In genomic region chr9:88184986-88185385, GRCh38 we compare ENCODE assay signal across 18 cellular contexts. TPM values are rescaled to one million over a fixed set of nuclear protein-coding genes. Genes with fewer than 3 reads are reported as not detected.
"Had no signal": no experiment of that assay in that cellular context is flagged by ENCODE, and none has a peak within 500 bp of the region (broad histone marks: within the 10 kb centered on the region; RNA-seq: fewer than 3 reads in every experiment).

No MANE protein-coding gene starts in this region.

- ATAC-seq: sciatic nerve; stimulated activated naive CD8-positive, alpha-beta T cell treated with anti-CD3 and anti-CD28 coated beads, Interleukin-15, Interleukin-2, amounts not matched to agents 100 U/mL and 50 U/mL, for 24 hours had no signal

- H3K9me3 ChIP-seq: ovary, suprapubic skin, upper lobe of left lung had no signal

- H3K4me3 ChIP-seq: ovary, suprapubic skin, upper lobe of left lung had no signal

- H3K4me1 ChIP-seq: suprapubic skin, upper lobe of left lung had no signal

- H3K27ac ChIP-seq: ovary, suprapubic skin, upper lobe of left lung had no signal

- DNase-seq: activated CD4-positive, alpha-beta memory T cell treated with anti-CD3 and anti-CD28 coated beads for 36 hours; activated CD4-positive, alpha-beta T cell treated with anti-CD3 and anti-CD28 coated beads for 1 hour; activated naive CD4-positive, alpha-beta T cell treated with anti-CD3 and anti-CD28 coated beads, Interleukin-2, amount 50 U/mL, for 16 hours; activated T-cell treated with anti-CD3 and anti-CD28 coated beads, Interleukin-2, amount 50 U/mL, for 24 hours; endodermal cell; islet precursor cell; naive B cell; ovary; stimulated activated naive CD8-positive, alpha-beta T cell treated with anti-CD3 and anti-CD28 coated beads, Interleukin-15, Interleukin-2, amounts not matched to agents 100 U/mL and 50 U/mL, for 24 hours; T1000; upper lobe of left lung had no signal

- H3K36me3 ChIP-seq: ovary, suprapubic skin, upper lobe of left lung had no signal

- H3K27me3 ChIP-seq: ovary, upper lobe of left lung had no signal

RNA-seq across cellular contexts. Expression of gene SPATA31C2, which starts 46.7 kb away (rescaled TPM):
- total RNA-seq: activated CD4-positive, alpha-beta memory T cell treated with anti-CD3 and anti-CD28 coated beads for 36 hours; astrocyte; chondrocyte; dermis microvascular lymphatic vessel endothelial cell; endodermal cell; epithelial cell of proximal tubule; lung microvascular endothelial cell; sciatic nerve; suprapubic skin; upper lobe of left lung had no signal
